In genomic region chrX:13689519-13690211, GRCh38 we compare ENCODE assay signal across 8 cellular contexts. TPM values are rescaled to one million over a fixed set of nuclear protein-coding genes. Genes with fewer than 3 reads are reported as not detected.
DNase-seq lines count a peak whose midpoint lies in the region; ATAC-seq and TF ChIP-seq lines count a peak whose summit lies in the region.

No MANE protein-coding gene starts in this region.

- H3K27ac Mint-ChIP-seq in activated naive CD4-positive, alpha-beta T cell treated with anti-CD3 and anti-CD28 coated beads, Interleukin-2, amount 10 ng/mL, durations not matched to agents 7 days and 5 days = peak overlapping the region; percentile 88
- H3K27ac Mint-ChIP-seq in effector memory CD8-positive, alpha-beta T cell = peak overlapping the region; percentile 84 to 95
- peak overlapping the region; percentile 76 to 98 (median 95) for H3K27ac Mint-ChIP-seq in naive thymus-derived CD4-positive, alpha-beta T cell

- intact Hi-C loops in PC-3 (cut with micrococcal nuclease) (loop anchor here (1.0 to 5.0 kb wide), 2 partner anchors 31 to 48 kb away; no protein-coding TSS in a partner anchor), posterior cingulate gyrus (cut with DNase I) (loop anchor here (2.0 to 5.0 kb wide), 2 partner anchors 37 to 43 kb away; partner anchors contain the start of genes OFD1, TCEANC and TRAPPC2)
- intact Hi-C loops in naive thymus-derived CD4-positive, alpha-beta T cell (cut with micrococcal nuclease) = loop anchor here (1.0 to 2.0 kb wide), 5 partner anchors 13 to 45 kb away; partner anchors contain the start of genes OFD1 (in 2 of the 2), TRAPPC2 (in 2 of the 2) and TCEANC (in 1 of the 2)

- H3K79me2 ChIP-seq in PC-3 (ENCODE audit: low read length) = peaks cover 57% of the 10 kb centered on the region

- peak overlapping the region; percentile 86 for H3K4me3 Mint-ChIP-seq in activated naive CD4-positive, alpha-beta T cell treated with anti-CD3 and anti-CD28 coated beads, Interleukin-2, amount 10 ng/mL, durations not matched to agents 7 days and 5 days
- H3K4me3 Mint-ChIP-seq in effector memory CD8-positive, alpha-beta T cell = peak overlapping the region; percentile 85 to 86
- peak overlapping the region; percentile 79 to 96 (median 92) for H3K4me3 Mint-ChIP-seq in naive thymus-derived CD4-positive, alpha-beta T cell

- H3K4me3 ChIP-seq in PC-3 (ENCODE audit: low read length) = peak overlapping the region; percentile 99
- peak overlapping the region; percentile 72 for H3K4me3 ChIP-seq in naive thymus-derived CD4-positive, alpha-beta T cell (ENCODE audit: low read length)

- peaks cover 54% of the 10 kb centered on the region for H3K4me1 Mint-ChIP-seq in activated naive CD4-positive, alpha-beta T cell treated with anti-CD3 and anti-CD28 coated beads, Interleukin-2, amount 10 ng/mL, durations not matched to agents 7 days and 5 days
- peaks cover 31 to 48% of the 10 kb centered on the region in 2 donors for H3K4me1 Mint-ChIP-seq in effector memory CD8-positive, alpha-beta T cell (ENCODE audit: low read depth in 2 of 2)
- peaks cover 25 to 59% (median 43%) of the 10 kb centered on the region in 7 donors for H3K4me1 Mint-ChIP-seq in naive thymus-derived CD4-positive, alpha-beta T cell

- H3K9me3 ChIP-seq in PC-3 (ENCODE audit: low read length) = no peaks in the 10 kb centered on the region
- H3K9me3 ChIP-seq in naive thymus-derived CD4-positive, alpha-beta T cell (ENCODE audit: control insufficient read depth in 2 of 3, low read length in 3 of 3) = no peaks in the 10 kb centered on the region

- no peak for ATAC-seq in PC-3
- ATAC-seq in effector memory CD8-positive, alpha-beta T cell (replicated peaks) = no peak
- no peak for ATAC-seq in naive thymus-derived CD4-positive, alpha-beta T cell
- ATAC-seq in HG03135 (IDR thresholded peaks at IDR 0.05; ENCODE audit: unreplicated experiment) = no peak

- peaks cover 22% of the 10 kb centered on the region; the same call in 1 of the 2 replicates for H4K20me1 ChIP-seq in PC-3 (ENCODE audit: low read length)

- H2AFZ ChIP-seq in PC-3 (ENCODE audit: low read length) = peak overlapping the region; percentile 99

- no peak for TF ChIP-seq CTCF in PC-3 (conservative IDR thresholded peaks at IDR 0.05; ENCODE audit: low read depth, low read length)

- no peaks in the 10 kb centered on the region for H3K9me3 Mint-ChIP-seq in activated naive CD4-positive, alpha-beta T cell treated with anti-CD3 and anti-CD28 coated beads, Interleukin-2, amount 10 ng/mL, durations not matched to agents 7 days and 5 days
- no peaks in the 10 kb centered on the region for H3K9me3 Mint-ChIP-seq in effector memory CD8-positive, alpha-beta T cell
- H3K9me3 Mint-ChIP-seq in naive thymus-derived CD4-positive, alpha-beta T cell = no peaks in the 10 kb centered on the region

- CTCF ChIA-PET in activated naive CD4-positive, alpha-beta T cell treated with anti-CD3 and anti-CD28 coated beads, Interleukin-2, amount 10 ng/mL, durations not matched to agents 7 days and 5 days (lab: Charles Lee) = interaction anchor here (1.5 kb wide), 1 partner anchor 20 kb away, joined by 5 read pairs; no protein-coding TSS in a partner anchor
- CTCF ChIA-PET in PC-3 (lab: Charles Lee) = no interaction called here
- CTCF ChIA-PET in naive thymus-derived CD4-positive, alpha-beta T cell (lab: Charles Lee) = interaction anchor here (0.9 kb wide), 1 partner anchor 31 kb away, joined by 3 read pairs; no protein-coding TSS in a partner anchor

- H3K27ac ChIP-seq in PC-3 (ENCODE audit: low read length) = peak overlapping the region; percentile 76
- H3K27ac ChIP-seq in naive thymus-derived CD4-positive, alpha-beta T cell (ENCODE audit: low read depth, low read length) = peak overlapping the region; percentile 84

- H3K9me2 ChIP-seq in PC-3 (replicated peaks; ENCODE audit: low read length) = no peaks in the 10 kb centered on the region

- no peaks in the 10 kb centered on the region for H3K36me3 ChIP-seq in PC-3 (ENCODE audit: low read depth, low read length)
- no peaks in the 10 kb centered on the region for H3K36me3 ChIP-seq in naive thymus-derived CD4-positive, alpha-beta T cell (ENCODE audit: control insufficient read depth in 2 of 3, insufficient read depth in 3 of 3, low read length in 3 of 3)

- no peak for DNase-seq in activated naive CD4-positive, alpha-beta T cell treated with anti-CD3 and anti-CD28 coated beads, Interleukin-2, amount 10 ng/mL, durations not matched to agents 7 days and 5 days
- no peak for DNase-seq in activated naive CD4-positive, alpha-beta T cell treated with anti-CD3 and anti-CD28 coated beads, Interleukin-2, amount 50 U/mL, for 16 hours
- peak; percentile 13 for DNase-seq in PC-3
- no peak for DNase-seq in effector memory CD8-positive, alpha-beta T cell
- peak in 2 of 9 donors; percentile 5 to 20 for DNase-seq in naive thymus-derived CD4-positive, alpha-beta T cell
- DNase-seq in occipital lobe (lab: John Stamatoyannopoulos, UW) = no peak
- DNase-seq in posterior cingulate gyrus = no peak

- peak overlapping the region; percentile 96 for H3K9ac ChIP-seq in PC-3 (ENCODE audit: low read length)

- BruUV-seq in PC-3 (replicated peaks; lab: Mats Ljungman, UMichigan) = TSS peak; percentile 63

- H3K27me3 ChIP-seq in PC-3 (ENCODE audit: low read length) = no peaks in the 10 kb centered on the region
- H3K27me3 ChIP-seq in naive thymus-derived CD4-positive, alpha-beta T cell (ENCODE audit: control insufficient read depth in 2 of 2, insufficient read depth in 2 of 2, low read length in 2 of 2) = no peaks in the 10 kb centered on the region

- H3F3A ChIP-seq in PC-3 (ENCODE audit: low read length, unreplicated experiment) = no peaks in the 10 kb centered on the region

- H3K27me3 Mint-ChIP-seq in activated naive CD4-positive, alpha-beta T cell treated with anti-CD3 and anti-CD28 coated beads, Interleukin-2, amount 10 ng/mL, durations not matched to agents 7 days and 5 days = no peaks in the 10 kb centered on the region
- H3K27me3 Mint-ChIP-seq in effector memory CD8-positive, alpha-beta T cell = no peaks in the 10 kb centered on the region
- no peaks in the 10 kb centered on the region for H3K27me3 Mint-ChIP-seq in naive thymus-derived CD4-positive, alpha-beta T cell

- H3K4me2 ChIP-seq in PC-3 (ENCODE audit: low read length) = peak overlapping the region; percentile 94

- POLR2A ChIA-PET in PC-3 (lab: Charles Lee; ENCODE audit: unreplicated experiment) = interaction anchor here (1.1 kb wide), 1 partner anchor 45 kb away, joined by 4 read pairs; the partner anchor contains the start of genes OFD1 and TRAPPC2
- POLR2A ChIA-PET in naive thymus-derived CD4-positive, alpha-beta T cell (lab: Charles Lee) = interaction anchor here (0.8 to 4.0 kb wide), 3 partner anchors 28 to 46 kb away, joined by 3 to 39 read pairs (median 8); partner anchors contain the start of genes OFD1, TCEANC and TRAPPC2

- peaks cover 4% of the 10 kb centered on the region for H3K36me3 Mint-ChIP-seq in activated naive CD4-positive, alpha-beta T cell treated with anti-CD3 and anti-CD28 coated beads, Interleukin-2, amount 10 ng/mL, durations not matched to agents 7 days and 5 days
- peaks cover 9% of the 10 kb centered on the region for H3K36me3 Mint-ChIP-seq in effector memory CD8-positive, alpha-beta T cell (ENCODE audit: insufficient read depth)
- H3K36me3 Mint-ChIP-seq in naive thymus-derived CD4-positive, alpha-beta T cell = peaks cover 0 to 6% (median 0%) of the 10 kb centered on the region in 5 donors

- H3K4me1 ChIP-seq in PC-3 (ENCODE audit: insufficient read depth, low read length) = peaks cover 26% of the 10 kb centered on the region
- peaks cover 14 to 25% of the 10 kb centered on the region in 2 donors for H3K4me1 ChIP-seq in naive thymus-derived CD4-positive, alpha-beta T cell (ENCODE audit: control insufficient read depth in 2 of 2, insufficient read depth in 2 of 2, low read length in 2 of 2)

RNA-seq across cellular contexts. Expression of gene RAB9A, which starts 0.7 kb away (rescaled TPM):
- total RNA-seq in PC-3 (2014; rRNA removed) = 21.0 and 29.5 TPM in 2 replicates
- total RNA-seq in naive thymus-derived CD4-positive, alpha-beta T cell = 10 to 100 TPM; 10.1 to 22.8 (median 18.3) TPM
- polyA plus RNA-seq in naive thymus-derived CD4-positive, alpha-beta T cell = 10 to 100 TPM; 17.7 to 19.7 TPM
- total RNA-seq in occipital lobe = 29.2 TPM

RNA-seq across cellular contexts. Expression of gene TCEANC, which starts 36.7 kb away (rescaled TPM):
- total RNA-seq in PC-3 (2014; rRNA removed) (0.62 and 0.69 TPM in 2 replicates), occipital lobe (14.7 TPM)
- total RNA-seq in naive thymus-derived CD4-positive, alpha-beta T cell = 10 to 100 TPM in 3 of 5 experiments, 1 to 10 TPM in 2; 5.0 to 17.5 (median 11.4) TPM
- polyA plus RNA-seq in naive thymus-derived CD4-positive, alpha-beta T cell = 10 to 100 TPM in 1 of 2 donors, 1 to 10 TPM in 1; 9.0 to 12.4 TPM

RNA-seq across cellular contexts. Expression of gene TRAPPC2, which starts 44.8 kb away (rescaled TPM):
- total RNA-seq in PC-3 (2014; rRNA removed) (7.9 and 8.6 TPM in 2 replicates), occipital lobe (76.7 TPM)
- 10 to 100 TPM; 20.7 to 31.1 (median 23.5) TPM for total RNA-seq in naive thymus-derived CD4-positive, alpha-beta T cell
- 10 to 100 TPM; 17.8 to 33.5 TPM for polyA plus RNA-seq in naive thymus-derived CD4-positive, alpha-beta T cell

RNA-seq across cellular contexts. Expression of gene OFD1, which starts 44.9 kb away (rescaled TPM):
- total RNA-seq in PC-3 (2014; rRNA removed) (14.4 and 16.7 TPM in 2 replicates), occipital lobe (20.7 TPM)
- total RNA-seq in naive thymus-derived CD4-positive, alpha-beta T cell = 100 to 1,000 TPM in 2 of 5 experiments, 10 to 100 TPM in 3; 30.4 to 142 (median 72.5) TPM
- 10 to 100 TPM; 30.4 to 32.7 TPM for polyA plus RNA-seq in naive thymus-derived CD4-positive, alpha-beta T cell
